Comparison of ENCODE assay signal across 22 cellular contexts in genomic region chr3:195999896-196000295, GRCh38.
"Had no signal": no experiment of that assay in that cellular context is flagged by ENCODE, and none has a peak within 500 bp of the region (broad histone marks: within the 10 kb centered on the region; RNA-seq: fewer than 3 reads in every experiment).

No MANE protein-coding gene starts in this region.

- H3K36me3 Mint-ChIP-seq: memory B cell had no signal

- H3K4me1 Mint-ChIP-seq: endodermal cell; memory B cell; stimulated activated memory B cell treated with anti-CD40 and anti-IgM and Interleukin-4, amounts not matched to agents 10 μg/mL and 1 μg/mL and 100 μg/mL, for 72 hours had no signal

- H3K27ac Mint-ChIP-seq: endodermal cell; memory B cell; naive B cell; nephron; stimulated activated memory B cell treated with anti-CD40 and anti-IgM and Interleukin-4, amounts not matched to agents 10 μg/mL and 1 μg/mL and 100 μg/mL, for 72 hours; stimulated activated naive CD8-positive, alpha-beta T cell treated with anti-CD3 and anti-CD28 coated beads, Interleukin-15, Interleukin-2, amounts not matched to agents 100 ng/mL and 50 ng/mL, for 24 hours had no signal

- H3K9me3 Mint-ChIP-seq: endodermal cell; memory B cell; nephron; stimulated activated memory B cell treated with anti-CD40 and anti-IgM and Interleukin-4, amounts not matched to agents 10 μg/mL and 1 μg/mL and 100 μg/mL, for 72 hours; stimulated activated naive CD8-positive, alpha-beta T cell treated with anti-CD3 and anti-CD28 coated beads, Interleukin-15, Interleukin-2, amounts not matched to agents 100 ng/mL and 50 ng/mL, for 24 hours had no signal

- H3K4me3 Mint-ChIP-seq: endodermal cell; memory B cell; naive B cell; nephron; stimulated activated memory B cell treated with anti-CD40 and anti-IgM and Interleukin-4, amounts not matched to agents 10 μg/mL and 1 μg/mL and 100 μg/mL, for 72 hours; stimulated activated naive CD8-positive, alpha-beta T cell treated with anti-CD3 and anti-CD28 coated beads, Interleukin-15, Interleukin-2, amounts not matched to agents 100 ng/mL and 50 ng/mL, for 24 hours had no signal

- ATAC-seq: lower lobe of right lung; psoas muscle; right lobe of liver; stimulated activated memory B cell treated with anti-CD40 and anti-IgM and Interleukin-4, amounts not matched to agents 10 μg/mL and 1 μg/mL and 100 μg/mL, for 72 hours; upper lobe of right lung had no signal

- DNase-seq: effector CD4-positive, alpha-beta T cell; endodermal cell; erythroblast; foreskin melanocyte; head of caudate nucleus; hippocampal formation; left ventricle myocardium inferior; lower lobe of right lung; naive B cell; occipital lobe; retina; right lobe of liver; stimulated activated CD4-positive, alpha-beta T cell treated with anti-CD3 and anti-CD28 coated beads, Interleukin-15, amount 100 ng/mL, for 24 hours; stimulated activated CD4-positive, alpha-beta T cell treated with anti-CD3 and anti-CD28 coated beads, Interleukin-1b, Interleukin-23, amount 100 ng/mL, for 48 hours; stimulated activated CD4-positive, alpha-beta T cell treated with anti-CD3 and anti-CD28 coated beads, Interleukin-4, amount 100 ng/mL, for 24 hours; tibial artery had no signal
